ENCODE assay signal across 14 cellular contexts in the genomic region with DNA sequence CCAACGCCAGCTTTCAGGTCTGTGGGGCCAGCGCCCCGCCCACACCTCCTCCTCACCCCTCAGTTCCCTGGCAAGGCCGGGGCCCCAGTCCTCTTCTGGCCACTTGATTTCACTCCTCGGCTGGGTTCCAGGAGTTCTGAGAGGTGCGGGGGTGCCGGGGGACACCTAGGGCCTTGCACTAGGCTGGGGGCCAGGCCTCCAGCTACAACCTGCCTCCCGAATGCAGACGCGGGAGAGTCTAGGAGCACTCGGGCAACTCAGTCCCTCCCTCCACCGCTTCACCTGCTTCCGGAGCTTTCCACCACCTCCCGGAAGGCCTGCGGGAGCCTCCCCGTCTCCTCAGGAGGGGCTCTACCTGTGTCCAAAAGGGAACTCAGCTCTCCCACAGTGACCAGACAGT.
"Had no signal": no experiment of that assay in that cellular context is flagged by ENCODE, and none has a peak within 500 bp of the region (broad histone marks: within the 10 kb centered on the region; RNA-seq: fewer than 3 reads in every experiment).

No MANE protein-coding gene starts in this region.

- H3K27ac Mint-ChIP-seq: activated naive CD4-positive, alpha-beta T cell treated with anti-CD3 and anti-CD28 coated beads for 36 hours; activated naive CD8-positive, alpha-beta T cell treated with anti-CD3 and anti-CD28 coated beads, Interleukin-2, amount 50 U/mL, for 24 hours; activated T-helper 2 cell treated with anti-CD3 and anti-CD28 coated beads, Interferon-gamma antibody, Interleukin-2, Interleukin-4, amounts not matched to agents 10 μg/mL and 5 μg/mL and 100 μg/mL, durations not matched to agents 14 hours and 24 hours and 36 hours; neural progenitor cell; stimulated activated effector memory CD8-positive, alpha-beta T cell treated with anti-CD3 and anti-CD28 coated beads, Interleukin-12 subunit alpha, Interleukin-12 subunit beta, amount 100 ng/mL, for 72 hours had no signal

- H3K4me3 ChIP-seq: neural progenitor cell, SJSA1, tibial nerve had no signal

- H3K4me1 ChIP-seq: neural progenitor cell, parathyroid adenoma, SJSA1 had no signal

- H3K27me3 ChIP-seq: neural progenitor cell, SJSA1, tibial nerve had no signal

- H3K9me3 ChIP-seq: SJSA1, tibial nerve had no signal

- H3K27ac ChIP-seq: neural progenitor cell, parathyroid adenoma, SJSA1 had no signal

- ATAC-seq: activated CD4-positive, CD25-positive, alpha-beta regulatory T cell treated with anti-CD3 and anti-CD28 coated beads, Interleukin-2, amount 50 U/mL, for 24 hours; activated naive CD8-positive, alpha-beta T cell treated with anti-CD3 and anti-CD28 coated beads, Interleukin-2, amount 50 U/mL, for 24 hours; esophagus mucosa; stimulated activated effector memory CD8-positive, alpha-beta T cell treated with anti-CD3 and anti-CD28 coated beads, Interleukin-12 subunit alpha, Interleukin-12 subunit beta, amount 100 ng/mL, for 72 hours had no signal

- H3K27me3 Mint-ChIP-seq: activated naive CD8-positive, alpha-beta T cell treated with anti-CD3 and anti-CD28 coated beads, Interleukin-2, amount 50 U/mL, for 24 hours had no signal

- H3K4me3 Mint-ChIP-seq: activated naive CD4-positive, alpha-beta T cell treated with anti-CD3 and anti-CD28 coated beads for 36 hours; activated naive CD8-positive, alpha-beta T cell treated with anti-CD3 and anti-CD28 coated beads, Interleukin-2, amount 50 U/mL, for 24 hours; neural progenitor cell; stimulated activated effector memory CD8-positive, alpha-beta T cell treated with anti-CD3 and anti-CD28 coated beads, Interleukin-12 subunit alpha, Interleukin-12 subunit beta, amount 100 ng/mL, for 72 hours had no signal

- DNase-seq: activated CD4-positive, alpha-beta T cell treated with anti-CD3 and anti-CD28 coated beads, Interleukin-2, amount 50 U/mL, for 1 hour; activated naive CD4-positive, alpha-beta T cell treated with anti-CD3 and anti-CD28 coated beads for 36 hours; activated naive CD8-positive, alpha-beta T cell treated with anti-CD3 and anti-CD28 coated beads, Interleukin-2, amount 50 U/mL, for 24 hours; kidney; midbrain; T1000 had no signal

- H3K9me3 Mint-ChIP-seq: activated naive CD4-positive, alpha-beta T cell treated with anti-CD3 and anti-CD28 coated beads for 36 hours; activated naive CD8-positive, alpha-beta T cell treated with anti-CD3 and anti-CD28 coated beads, Interleukin-2, amount 50 U/mL, for 24 hours; activated T-helper 2 cell treated with anti-CD3 and anti-CD28 coated beads, Interferon-gamma antibody, Interleukin-2, Interleukin-4, amounts not matched to agents 10 μg/mL and 5 μg/mL and 100 μg/mL, durations not matched to agents 14 hours and 24 hours and 36 hours; neural progenitor cell; stimulated activated effector memory CD8-positive, alpha-beta T cell treated with anti-CD3 and anti-CD28 coated beads, Interleukin-12 subunit alpha, Interleukin-12 subunit beta, amount 100 ng/mL, for 72 hours had no signal

- H3K36me3 ChIP-seq: neural progenitor cell, SJSA1 had no signal
